Comparison of ENCODE assay signal across 16 cellular contexts in the genomic region with DNA sequence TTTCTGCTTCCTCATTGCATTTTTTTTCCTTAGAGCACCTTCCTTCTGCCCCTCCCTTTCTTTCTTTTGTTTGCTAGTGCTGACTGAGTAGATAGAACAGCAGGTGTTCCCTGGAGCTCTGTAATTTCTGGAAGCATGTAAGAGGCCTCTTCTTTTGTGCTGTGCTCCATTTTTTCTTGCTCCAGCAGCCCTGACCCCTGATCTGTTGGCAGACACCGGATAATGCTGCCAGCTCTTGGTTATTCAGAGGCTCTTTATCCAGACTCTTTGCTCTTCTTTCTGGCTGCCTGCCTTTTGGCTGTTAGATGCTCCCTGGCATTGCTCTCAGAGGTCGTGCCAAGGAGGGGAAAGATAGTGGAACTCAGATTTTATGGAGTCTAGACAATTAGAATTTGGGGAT.
DNase-seq lines count a peak whose midpoint lies in the region; ATAC-seq, FAIRE-seq and TF ChIP-seq lines count a peak whose summit lies in the region.
"Had no signal": no experiment of that assay in that cellular context is flagged by ENCODE, and none has a peak within 500 bp of the region (broad histone marks: within the 10 kb centered on the region; RNA-seq: fewer than 3 reads in every experiment).

No MANE protein-coding gene starts in this region.

- 27% methylated on average over 2 of the region's 2 CpGs for WGBS in SK-N-SH (ENCODE audit: low lambda C conversion rate)

- POLR2A ChIA-PET in SK-N-SH (lab: Yijun Ruan, JAX), result no interaction called here

- no peaks in the 10 kb centered on the region for H3K9me2 ChIP-seq in SK-N-SH

- no peaks in the 10 kb centered on the region for H3K4me1 Mint-ChIP-seq in activated T-helper 17 cell treated with anti-CD3 and anti-CD28 coated beads, Interleukin-2, amount 50 U/mL, for 72 hours
- H3K4me1 Mint-ChIP-seq: activated B cell treated with CpG ODN at 0.5 μM for 24 hours had no signal

- TF ChIP-seq CTCF in SK-N-SH (IDR thresholded peaks at IDR 0.05) (no peak), D721Med (IDR thresholded peaks at IDR 0.05; ENCODE audit: insufficient read depth, missing control alignments) (no peak)

- H2AFZ ChIP-seq in SK-N-SH (ENCODE audit: low read depth), result peak overlapping the region; percentile 4; the same call in 1 of the 2 replicates

- TF ChIP-seq EP300 in SK-N-SH (IDR thresholded peaks at IDR 0.05; ENCODE audit: borderline replicate concordance in 1 of 2, low read depth in 1 of 2, low read length in 1 of 2), result no peak

- no peak overlapping the region for H3K4me3 ChIP-seq in SK-N-SH (ENCODE audit: low read depth in 2 of 2, low read length in 1 of 2)
- H3K4me3 ChIP-seq: coronary artery, SJCRH30 had no signal

- H3K9me3 ChIP-seq in SK-N-SH, result no peaks in the 10 kb centered on the region
- H3K9me3 ChIP-seq: SJCRH30 had no signal

- no peaks in the 10 kb centered on the region for H3K27me3 ChIP-seq in SK-N-SH (ENCODE audit: insufficient read depth)
- H3K27me3 ChIP-seq: SJCRH30 had no signal

- peaks cover 7% of the 10 kb centered on the region for H3F3A ChIP-seq in SK-N-SH (replicated peaks; ENCODE audit: insufficient read depth)

- no peaks in the 10 kb centered on the region for H3K27me3 Mint-ChIP-seq in activated T-helper 17 cell treated with anti-CD3 and anti-CD28 coated beads, Interleukin-2, amount 50 U/mL, for 72 hours
- H3K27me3 Mint-ChIP-seq: activated B cell treated with CpG ODN at 0.5 μM for 24 hours, B cell had no signal

- CTCF ChIA-PET in SK-N-SH (lab: Yijun Ruan, JAX), result no interaction called here

- H3K4me1 ChIP-seq in SK-N-SH (ENCODE audit: control insufficient read depth in 1 of 2, insufficient read depth in 2 of 2, low read depth in 1 of 2, low read length in 1 of 2), result peaks cover 3 to 4% of the 10 kb centered on the region in 2 experiments; a peak in 3 of 4 replicates
- H3K4me1 ChIP-seq: SJCRH30 had no signal

- no peak for ATAC-seq in HG03095 (IDR thresholded peaks at IDR 0.05; ENCODE audit: unreplicated experiment)
- no peak for ATAC-seq in activated T-helper 17 cell treated with anti-CD3 and anti-CD28 coated beads, Interleukin-2, amount 50 U/mL, for 72 hours (replicated peaks)

- DNase-seq in DMS79 (lab: John Stamatoyannopoulos, UW), result peak; percentile 22
- peak; percentile 36 for DNase-seq in NCI-H1417 treated with DMSO at 0.1 percent for 48 hours (lab: John Stamatoyannopoulos, UW)
- DNase-seq in SK-N-SH, result peak; percentile 8
- DNase-seq in myocyte (ENCODE audit: low read depth), result peak; percentile 50
- no peak for DNase-seq in D721Med (ENCODE audit: insufficient read length, low spot score)
- no peak for DNase-seq in activated CD4-positive, alpha-beta T cell treated with anti-CD3 and anti-CD28 coated beads, Interleukin-2, amount 50 U/mL, for 4 hours
- DNase-seq: activated B cell treated with CpG ODN at 0.5 μM for 24 hours, GDM1, HCEC 1CT, NCI-H1436, SJCRH30 had no signal

- H3K4me2 ChIP-seq in SK-N-SH, result no peak overlapping the region

- TF ChIP-seq RAD21 in SK-N-SH (IDR thresholded peaks at IDR 0.05; ENCODE audit: low read length), result no peak

- no peaks in the 10 kb centered on the region for H3K36me3 ChIP-seq in SK-N-SH (replicated peaks in 1 of 2; ENCODE audit: control insufficient read depth in 1 of 2, insufficient read depth in 2 of 2, low read length in 1 of 2)
- H3K36me3 ChIP-seq: SJCRH30 had no signal

- H3K79me2 ChIP-seq in SK-N-SH (ENCODE audit: insufficient read depth), result no peaks in the 10 kb centered on the region

- H4K20me1 ChIP-seq in SK-N-SH (ENCODE audit: insufficient read depth), result no peaks in the 10 kb centered on the region

- peaks cover 21% of the 10 kb centered on the region for H3K9me3 Mint-ChIP-seq in activated T-helper 17 cell treated with anti-CD3 and anti-CD28 coated beads, Interleukin-2, amount 50 U/mL, for 72 hours

- no peaks in the 10 kb centered on the region for H3K36me3 Mint-ChIP-seq in activated T-helper 17 cell treated with anti-CD3 and anti-CD28 coated beads, Interleukin-2, amount 50 U/mL, for 72 hours (ENCODE audit: low read depth)

- no peak overlapping the region for H3K4me3 Mint-ChIP-seq in activated T-helper 17 cell treated with anti-CD3 and anti-CD28 coated beads, Interleukin-2, amount 50 U/mL, for 72 hours
- H3K4me3 Mint-ChIP-seq: activated B cell treated with CpG ODN at 0.5 μM for 24 hours, B cell had no signal

- peak overlapping the region in 1 of 2 experiments; percentile 50; a peak in 2 of 4 replicates for H3K27ac ChIP-seq in SK-N-SH (ENCODE audit: low read depth in 2 of 2, low read length in 1 of 2)
- H3K27ac ChIP-seq: coronary artery, SJCRH30 had no signal

- H3K9ac ChIP-seq in SK-N-SH, result no peak overlapping the region

- no peak for FAIRE-seq in D721Med (lab: Jason Lieb, UNC)
- FAIRE-seq: GM18507 had no signal

- H3K27ac Mint-ChIP-seq in activated T-helper 17 cell treated with anti-CD3 and anti-CD28 coated beads, Interleukin-2, amount 50 U/mL, for 72 hours, result no peak overlapping the region
- H3K27ac Mint-ChIP-seq: activated B cell treated with CpG ODN at 0.5 μM for 24 hours, B cell had no signal

TF ChIP-seq in SK-N-SH, 30 proteins besides CTCF, POLR2A, EP300 and RAD21:
- TF ChIP-seq MEF2A (IDR thresholded peaks at IDR 0.05; ENCODE audit: borderline replicate concordance, low read depth) (no peak), NFIC (IDR thresholded peaks at IDR 0.05; ENCODE audit: borderline replicate concordance) (peak; percentile 60)

Comparison
In these comparisons a context has a peak if more than half of its experiments do, and no peak if none do; other contexts are left out.
1. DNase-seq: peak in DMS79 (single experiment), NCI-H1417 treated with DMSO at 0.1 percent for 48 hours (single experiment), SK-N-SH (single experiment) and myocyte (single experiment); none in D721Med (single experiment) and activated CD4-positive, alpha-beta T cell treated with anti-CD3 and anti-CD28 coated beads, Interleukin-2, amount 50 U/mL, for 4 hours (0 of 2).